8 cellular contexts compared by ENCODE assay signal in the genomic region with DNA sequence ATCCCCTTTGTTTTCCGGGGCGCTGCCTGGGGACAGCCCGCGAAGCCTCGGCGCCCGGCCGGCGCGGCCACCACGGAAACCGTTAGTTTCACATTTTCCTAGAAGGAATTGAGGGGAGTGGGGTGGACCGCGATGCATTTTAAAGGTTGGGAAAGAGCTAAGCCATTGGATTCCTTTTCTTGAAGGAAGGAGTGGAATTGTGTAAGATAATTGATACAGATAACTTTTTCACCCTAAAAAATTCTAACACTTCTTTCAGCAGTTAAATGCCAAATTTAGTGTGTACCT.
DNase-seq lines count a peak whose midpoint lies in the region; ATAC-seq and TF ChIP-seq lines count a peak whose summit lies in the region.

No MANE protein-coding gene starts in this region.

- intact Hi-C loops in sigmoid colon (cut with DNase I): loop anchor here (1.0 to 5.0 kb wide), 5 partner anchors 29 to 341 kb away; partner anchors contain the start of genes MON2 and USP15

- no peaks in the 10 kb centered on the region for H3K36me3 Mint-ChIP-seq in T-helper 17 cell (ENCODE audit: low read depth)

- TF ChIP-seq CTCF in GM12865 (IDR thresholded peaks at IDR 0.05; ENCODE audit: insufficient read depth, low read depth, low read length, missing control alignments) (no peak), fibroblast of villous mesenchyme (IDR thresholded peaks at IDR 0.05; ENCODE audit: insufficient read depth, low read depth, low read length) (no peak), sigmoid colon (IDR thresholded peaks at IDR 0.05) (no peak)

- peaks cover 40% of the 10 kb centered on the region for H3K4me1 Mint-ChIP-seq in T-helper 17 cell

- DNase-seq in GM12865 (ENCODE audit: low read depth): no peak
- no peak for DNase-seq in T-helper 17 cell
- no peak for DNase-seq in fibroblast of villous mesenchyme (ENCODE audit: low read depth)
- no peak for DNase-seq in sigmoid colon
- DNase-seq in HCEC 1CT: no peak
- no peak for DNase-seq in activated gamma-delta T cell treated with Interleukin-2 at 50 U/mL for 16 hours
- no peak for DNase-seq in stimulated activated CD4-positive, alpha-beta T cell treated with anti-CD3 and anti-CD28 coated beads, Interleukin-1b, Interleukin-23, amount 100 ng/mL, for 48 hours

- no peak for TF ChIP-seq EP300 in sigmoid colon (IDR thresholded peaks at IDR 0.05)

- peaks cover 0 to 29% (median 21%) of the 10 kb centered on the region in 4 donors for H3K4me1 ChIP-seq in sigmoid colon

- H3K9me3 ChIP-seq in T-helper 17 cell (ENCODE audit: control insufficient read depth, low read length, poor library complexity, severe bottlenecking) (no peaks in the 10 kb centered on the region), sigmoid colon (no peaks in the 10 kb centered on the region)

- no peaks in the 10 kb centered on the region for H3K27me3 Mint-ChIP-seq in T-helper 17 cell

- peak overlapping the region; percentile 94 to 100 (median 100) for H3K27ac ChIP-seq in sigmoid colon

- WGBS in sigmoid colon, 2 donors: 0% methylated on average over 14 of the region's 14 CpGs

- no peak for TF ChIP-seq POLR2A in sigmoid colon (IDR thresholded peaks at IDR 0.05)

- H3K36me3 ChIP-seq in sigmoid colon: no peaks in the 10 kb centered on the region

- H3K4me3 Mint-ChIP-seq in T-helper 17 cell: peak overlapping the region; percentile 93

- H3K4me3 ChIP-seq in GM12865 (ENCODE audit: low read depth, low read length) (peak overlapping the region; percentile 97), fibroblast of villous mesenchyme (ENCODE audit: low read depth, low read length) (peak overlapping the region; percentile 85), sigmoid colon (peak overlapping the region; percentile 62 to 95 (median 86))

- H3K27me3 ChIP-seq in sigmoid colon: no peaks in the 10 kb centered on the region

- H3K27ac Mint-ChIP-seq in T-helper 17 cell: peak overlapping the region; percentile 99

- no peak for ATAC-seq in T-helper 17 cell
- ATAC-seq in HG03280 (IDR thresholded peaks at IDR 0.05; ENCODE audit: unreplicated experiment): no peak
